Comparison of ENCODE assay signal across 17 cellular contexts in the genomic region with DNA sequence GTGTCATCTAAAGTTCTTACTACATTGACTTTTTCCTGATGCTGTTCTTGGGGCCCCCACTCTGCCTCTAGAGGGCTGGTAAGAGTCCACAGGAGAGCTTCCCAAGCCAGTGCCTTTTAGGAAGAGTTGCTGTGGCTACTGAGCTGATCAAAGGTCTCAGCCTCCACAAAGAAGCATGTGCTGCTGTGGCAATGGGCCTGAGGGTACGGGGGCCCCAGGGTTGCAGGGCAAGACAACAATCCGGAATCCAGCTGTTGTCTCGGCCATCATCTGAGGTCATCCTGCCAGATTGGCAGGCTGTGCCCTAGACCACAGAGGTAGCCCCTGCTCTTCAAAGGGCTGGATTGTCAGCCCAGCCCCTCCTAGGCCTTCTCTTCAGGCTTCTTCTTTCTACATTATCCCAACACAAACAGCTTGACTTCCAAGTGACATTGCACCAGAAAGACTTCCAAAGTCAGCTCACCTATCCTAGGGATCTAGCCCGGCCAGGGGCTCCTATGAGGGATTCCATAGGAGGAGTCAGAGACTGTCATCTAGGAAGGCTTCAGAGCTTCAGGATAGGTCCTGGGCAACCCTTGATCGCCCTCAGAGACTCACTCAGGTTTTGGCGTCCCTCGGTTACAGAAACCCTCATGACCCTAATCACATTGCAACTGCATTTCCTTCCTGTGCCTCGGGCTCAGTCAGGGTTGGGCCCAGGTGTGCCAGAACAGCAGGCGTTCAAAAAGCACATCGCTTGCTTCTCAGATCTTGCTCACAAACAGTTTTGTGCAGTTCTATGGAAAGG. TPM values are rescaled to one million over a fixed set of nuclear protein-coding genes. Genes with fewer than 3 reads are reported as not detected.
DNase-seq lines count a peak whose midpoint lies in the region; ATAC-seq, FAIRE-seq and TF ChIP-seq lines count a peak whose summit lies in the region.
"Had no signal": no experiment of that assay in that cellular context is flagged by ENCODE, and none has a peak within 500 bp of the region (broad histone marks: within the 10 kb centered on the region; RNA-seq: fewer than 3 reads in every experiment).

No MANE protein-coding gene starts in this region.

- no peaks in the 10 kb centered on the region for H3K36me3 ChIP-seq in mucosa of descending colon (ENCODE audit: low read depth)
- H3K36me3 ChIP-seq: heart left ventricle, thoracic aorta had no signal

- no peaks in the 10 kb centered on the region for H3K27me3 Mint-ChIP-seq in activated naive CD8-positive, alpha-beta T cell treated with anti-CD3 and anti-CD28 coated beads, Interleukin-2, amount 10 ng/mL, durations not matched to agents 7 days and 5 days
- no peaks in the 10 kb centered on the region for H3K27me3 Mint-ChIP-seq in activated naive CD8-positive, alpha-beta T cell treated with anti-CD3 and anti-CD28 coated beads for 36 hours
- H3K27me3 Mint-ChIP-seq in activated B cell treated with CpG ODN at 0.5 μM for 24 hours (no peaks in the 10 kb centered on the region), type B pancreatic cell (no peaks in the 10 kb centered on the region)

- H3K4me1 ChIP-seq in mucosa of descending colon (ENCODE audit: low read depth) = peaks cover 3% of the 10 kb centered on the region
- H3K4me1 ChIP-seq: heart left ventricle had no signal

- H3K9me3 ChIP-seq in mucosa of descending colon = no peaks in the 10 kb centered on the region
- H3K9me3 ChIP-seq: heart left ventricle, thoracic aorta had no signal

- no peaks in the 10 kb centered on the region for H3K36me3 Mint-ChIP-seq in activated naive CD8-positive, alpha-beta T cell treated with anti-CD3 and anti-CD28 coated beads, Interleukin-2, amount 10 ng/mL, durations not matched to agents 7 days and 5 days
- H3K36me3 Mint-ChIP-seq in activated naive CD8-positive, alpha-beta T cell treated with anti-CD3 and anti-CD28 coated beads for 36 hours = no peaks in the 10 kb centered on the region
- H3K36me3 Mint-ChIP-seq in activated B cell treated with CpG ODN at 0.5 μM for 24 hours (ENCODE audit: low read depth) (no peaks in the 10 kb centered on the region), type B pancreatic cell (no peaks in the 10 kb centered on the region)

- no peak for FAIRE-seq in GM19239 (lab: Jason Lieb, UNC)

- TF ChIP-seq CTCF in activated B cell treated with CpG ODN at 0.5 μM for 24 hours (IDR thresholded peaks at IDR 0.05) = no peak
- no peak for TF ChIP-seq CTCF in mucosa of descending colon (IDR thresholded peaks at IDR 0.05)
- no peak for TF ChIP-seq CTCF in type B pancreatic cell (conservative IDR thresholded peaks at IDR 0.05)

- POLR2A ChIA-PET in activated naive CD8-positive, alpha-beta T cell treated with anti-CD3 and anti-CD28 coated beads, Interleukin-2, amount 10 ng/mL, durations not matched to agents 7 days and 5 days (lab: Charles Lee) = no interaction called here
- POLR2A ChIA-PET in activated B cell treated with CpG ODN at 0.5 μM for 24 hours (lab: Charles Lee) = no interaction called here

- peak; percentile 74 for ATAC-seq in activated naive CD8-positive, alpha-beta T cell treated with anti-CD3 and anti-CD28 coated beads, Interleukin-2, amount 10 ng/mL, durations not matched to agents 7 days and 5 days (ENCODE audit: low read depth)
- ATAC-seq in activated B cell treated with CpG ODN at 0.5 μM for 24 hours (ENCODE audit: low read depth) (no peak), mucosa of descending colon (peak; percentile 53), GM18858 (IDR thresholded peaks at IDR 0.05; ENCODE audit: unreplicated experiment) (no peak)
- ATAC-seq: heart left ventricle had no signal

- CTCF ChIA-PET in activated B cell treated with CpG ODN at 0.5 μM for 24 hours (lab: Charles Lee) = no interaction called here

- no peak overlapping the region for H3K4me3 ChIP-seq in mucosa of descending colon
- H3K4me3 ChIP-seq: coronary artery, heart left ventricle, thoracic aorta had no signal

- no peak for DNase-seq in activated naive CD8-positive, alpha-beta T cell treated with anti-CD3 and anti-CD28 coated beads, Interleukin-2, amount 10 ng/mL, durations not matched to agents 7 days and 5 days
- no peak for DNase-seq in activated naive CD8-positive, alpha-beta T cell treated with anti-CD3 and anti-CD28 coated beads for 36 hours
- DNase-seq in activated B cell treated with CpG ODN at 0.5 μM for 24 hours = no peak
- no peak for DNase-seq in mucosa of descending colon
- DNase-seq in type B pancreatic cell (ENCODE audit: extremely low spot score, unreplicated experiment) = no peak
- no peak for DNase-seq in SKM-1 treated with dmso at 0.1 percent for 144 hours (lab: John Stamatoyannopoulos, UW; ENCODE audit: unreplicated experiment)
- no peak for DNase-seq in GM19239 (ENCODE audit: insufficient read length, low spot score)
- DNase-seq: activated T-cell treated with anti-CD3 and anti-CD28 coated beads, Interleukin-2, amount 50 U/mL, for 1 hour; erythroblast; H9; heart left ventricle; NCI-H2107; NCI-H774 had no signal

- H3K9me3 Mint-ChIP-seq in activated naive CD8-positive, alpha-beta T cell treated with anti-CD3 and anti-CD28 coated beads, Interleukin-2, amount 10 ng/mL, durations not matched to agents 7 days and 5 days = no peaks in the 10 kb centered on the region
- no peaks in the 10 kb centered on the region for H3K9me3 Mint-ChIP-seq in activated naive CD8-positive, alpha-beta T cell treated with anti-CD3 and anti-CD28 coated beads for 36 hours
- H3K9me3 Mint-ChIP-seq in activated B cell treated with CpG ODN at 0.5 μM for 24 hours = no peaks in the 10 kb centered on the region
- no peaks in the 10 kb centered on the region for H3K9me3 Mint-ChIP-seq in type B pancreatic cell
- H3K9me3 Mint-ChIP-seq: T-helper 2 cell treated with Interferon-gamma antibody and Interleukin-4, amounts not matched to agents 5 μg/mL and 100 μg/mL, for 36 hours had no signal

- peaks cover 9% of the 10 kb centered on the region for H3K4me1 Mint-ChIP-seq in activated naive CD8-positive, alpha-beta T cell treated with anti-CD3 and anti-CD28 coated beads, Interleukin-2, amount 10 ng/mL, durations not matched to agents 7 days and 5 days
- H3K4me1 Mint-ChIP-seq in activated naive CD8-positive, alpha-beta T cell treated with anti-CD3 and anti-CD28 coated beads for 36 hours = peaks cover 5% of the 10 kb centered on the region
- peaks cover 22% of the 10 kb centered on the region for H3K4me1 Mint-ChIP-seq in activated B cell treated with CpG ODN at 0.5 μM for 24 hours
- peaks cover 5% of the 10 kb centered on the region for H3K4me1 Mint-ChIP-seq in type B pancreatic cell (ENCODE audit: unreplicated experiment)

- intact Hi-C loops in activated B cell treated with CpG ODN at 0.5 μM for 24 hours (cut with micrococcal nuclease) (no loop called here), mucosa of descending colon (cut with DNase I, micrococcal nuclease) (no loop called here)

- H3K4me3 Mint-ChIP-seq in activated naive CD8-positive, alpha-beta T cell treated with anti-CD3 and anti-CD28 coated beads, Interleukin-2, amount 10 ng/mL, durations not matched to agents 7 days and 5 days = no peak overlapping the region
- H3K4me3 Mint-ChIP-seq in activated naive CD8-positive, alpha-beta T cell treated with anti-CD3 and anti-CD28 coated beads for 36 hours = no peak overlapping the region
- H3K4me3 Mint-ChIP-seq in activated B cell treated with CpG ODN at 0.5 μM for 24 hours (no peak overlapping the region), type B pancreatic cell (no peak overlapping the region)
- H3K4me3 Mint-ChIP-seq: H9; T-helper 2 cell treated with Interferon-gamma antibody and Interleukin-4, amounts not matched to agents 5 μg/mL and 100 μg/mL, for 36 hours had no signal

- H3K27ac Mint-ChIP-seq in activated naive CD8-positive, alpha-beta T cell treated with anti-CD3 and anti-CD28 coated beads, Interleukin-2, amount 10 ng/mL, durations not matched to agents 7 days and 5 days = peak overlapping the region; percentile 41
- no peak overlapping the region for H3K27ac Mint-ChIP-seq in activated naive CD8-positive, alpha-beta T cell treated with anti-CD3 and anti-CD28 coated beads for 36 hours
- H3K27ac Mint-ChIP-seq in activated B cell treated with CpG ODN at 0.5 μM for 24 hours (peak overlapping the region; percentile 20), type B pancreatic cell (peak overlapping the region; percentile 75)
- H3K27ac Mint-ChIP-seq: H9; T-helper 2 cell treated with Interferon-gamma antibody and Interleukin-4, amounts not matched to agents 5 μg/mL and 100 μg/mL, for 36 hours had no signal

RNA-seq across cellular contexts. Expression of gene SLC25A5, which starts 27.7 kb away (rescaled TPM):
- 100 to 1,000 TPM; 321 to 325 TPM for total RNA-seq in activated naive CD8-positive, alpha-beta T cell treated with anti-CD3 and anti-CD28 coated beads, Interleukin-2, amount 10 ng/mL, durations not matched to agents 7 days and 5 days
- total RNA-seq in activated naive CD8-positive, alpha-beta T cell treated with anti-CD3 and anti-CD28 coated beads for 36 hours = 100 to 1,000 TPM; 794 to 829 TPM
- 300 and 321 TPM in 2 replicates for total RNA-seq in activated B cell treated with CpG ODN at 0.5 μM for 24 hours
- total RNA-seq in mucosa of descending colon = 1,000 to 10,000 TPM in 2 of 3 donors, 100 to 1,000 TPM in 1; 599 to 1,194 (median 1,087) TPM
- 428 and 470 TPM in 2 replicates for total RNA-seq in type B pancreatic cell (ENCODE audit: low replicate concordance)

Comparison
In these comparisons a context has a peak if more than half of its experiments do, and no peak if none do; other contexts are left out.
1. ATAC-seq: peak in activated naive CD8-positive, alpha-beta T cell treated with anti-CD3 and anti-CD28 coated beads, Interleukin-2, amount 10 ng/mL, durations not matched to agents 7 days and 5 days (single experiment) and mucosa of descending colon (single experiment); none in activated B cell treated with CpG ODN at 0.5 μM for 24 hours (single experiment) and GM18858 (single experiment).